ENCODE assay signal across 2 cellular contexts in the genomic region with DNA sequence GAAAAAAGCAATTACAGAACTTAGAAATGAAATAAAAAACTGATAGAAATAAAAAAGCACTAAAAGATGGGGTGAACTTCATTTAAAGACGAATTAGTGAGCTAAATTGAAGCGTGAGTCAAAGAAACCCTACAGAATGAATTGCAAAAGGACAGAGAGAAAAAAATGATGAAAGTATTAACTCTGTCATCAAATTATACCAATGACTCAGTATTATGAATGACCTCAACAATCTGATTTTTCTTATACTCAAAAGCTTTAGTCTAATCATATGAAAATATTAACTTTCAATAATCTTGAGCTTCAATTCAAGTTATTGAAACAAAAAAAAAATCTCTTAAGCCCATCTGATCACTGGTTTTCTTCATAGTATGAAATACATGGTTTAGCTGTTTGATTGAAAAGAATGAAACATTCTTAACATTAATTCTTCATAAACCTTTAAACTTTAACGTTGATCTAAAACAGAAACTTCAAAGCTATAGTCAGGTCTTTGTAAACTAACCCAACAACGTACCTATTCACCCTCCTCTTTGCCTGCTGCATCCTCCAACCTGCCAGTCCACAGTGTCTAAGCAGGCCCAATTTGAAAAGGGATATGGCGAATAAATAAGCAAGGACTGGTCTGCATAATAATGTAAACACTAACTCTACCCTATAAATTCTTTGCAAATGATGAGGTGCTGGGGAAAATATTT.
TF ChIP-seq lines count a peak whose summit lies in the region.

No MANE protein-coding gene starts in this region.

TF ChIP-seq in GM23338, 12 proteins besides CTCF, POLR2A, EP300 and RAD21 (continued from another document):
- TF ChIP-seq, protein P1, sequence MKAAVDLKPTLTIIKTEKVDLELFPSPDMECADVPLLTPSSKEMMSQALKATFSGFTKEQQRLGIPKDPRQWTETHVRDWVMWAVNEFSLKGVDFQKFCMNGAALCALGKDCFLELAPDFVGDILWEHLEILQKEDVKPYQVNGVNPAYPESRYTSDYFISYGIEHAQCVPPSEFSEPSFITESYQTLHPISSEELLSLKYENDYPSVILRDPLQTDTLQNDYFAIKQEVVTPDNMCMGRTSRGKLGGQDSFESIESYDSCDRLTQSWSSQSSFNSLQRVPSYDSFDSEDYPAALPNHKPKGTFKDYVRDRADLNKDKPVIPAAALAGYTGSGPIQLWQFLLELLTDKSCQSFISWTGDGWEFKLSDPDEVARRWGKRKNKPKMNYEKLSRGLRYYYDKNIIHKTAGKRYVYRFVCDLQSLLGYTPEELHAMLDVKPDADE (IDR thresholded peaks at IDR 0.05) = no peak
- no peak for TF ChIP-seq EZH2phosphoT487 (IDR thresholded peaks at IDR 0.05; ENCODE audit: unreplicated experiment)
- TF ChIP-seq, protein P2, sequence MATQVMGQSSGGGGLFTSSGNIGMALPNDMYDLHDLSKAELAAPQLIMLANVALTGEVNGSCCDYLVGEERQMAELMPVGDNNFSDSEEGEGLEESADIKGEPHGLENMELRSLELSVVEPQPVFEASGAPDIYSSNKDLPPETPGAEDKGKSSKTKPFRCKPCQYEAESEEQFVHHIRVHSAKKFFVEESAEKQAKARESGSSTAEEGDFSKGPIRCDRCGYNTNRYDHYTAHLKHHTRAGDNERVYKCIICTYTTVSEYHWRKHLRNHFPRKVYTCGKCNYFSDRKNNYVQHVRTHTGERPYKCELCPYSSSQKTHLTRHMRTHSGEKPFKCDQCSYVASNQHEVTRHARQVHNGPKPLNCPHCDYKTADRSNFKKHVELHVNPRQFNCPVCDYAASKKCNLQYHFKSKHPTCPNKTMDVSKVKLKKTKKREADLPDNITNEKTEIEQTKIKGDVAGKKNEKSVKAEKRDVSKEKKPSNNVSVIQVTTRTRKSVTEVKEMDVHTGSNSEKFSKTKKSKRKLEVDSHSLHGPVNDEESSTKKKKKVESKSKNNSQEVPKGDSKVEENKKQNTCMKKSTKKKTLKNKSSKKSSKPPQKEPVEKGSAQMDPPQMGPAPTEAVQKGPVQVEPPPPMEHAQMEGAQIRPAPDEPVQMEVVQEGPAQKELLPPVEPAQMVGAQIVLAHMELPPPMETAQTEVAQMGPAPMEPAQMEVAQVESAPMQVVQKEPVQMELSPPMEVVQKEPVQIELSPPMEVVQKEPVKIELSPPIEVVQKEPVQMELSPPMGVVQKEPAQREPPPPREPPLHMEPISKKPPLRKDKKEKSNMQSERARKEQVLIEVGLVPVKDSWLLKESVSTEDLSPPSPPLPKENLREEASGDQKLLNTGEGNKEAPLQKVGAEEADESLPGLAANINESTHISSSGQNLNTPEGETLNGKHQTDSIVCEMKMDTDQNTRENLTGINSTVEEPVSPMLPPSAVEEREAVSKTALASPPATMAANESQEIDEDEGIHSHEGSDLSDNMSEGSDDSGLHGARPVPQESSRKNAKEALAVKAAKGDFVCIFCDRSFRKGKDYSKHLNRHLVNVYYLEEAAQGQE (IDR thresholded peaks at IDR 0.05; ENCODE audit: unreplicated experiment) = no peak
- no peak for TF ChIP-seq NANOG (IDR thresholded peaks at IDR 0.05; ENCODE audit: borderline replicate concordance)
- TF ChIP-seq, protein P3, sequence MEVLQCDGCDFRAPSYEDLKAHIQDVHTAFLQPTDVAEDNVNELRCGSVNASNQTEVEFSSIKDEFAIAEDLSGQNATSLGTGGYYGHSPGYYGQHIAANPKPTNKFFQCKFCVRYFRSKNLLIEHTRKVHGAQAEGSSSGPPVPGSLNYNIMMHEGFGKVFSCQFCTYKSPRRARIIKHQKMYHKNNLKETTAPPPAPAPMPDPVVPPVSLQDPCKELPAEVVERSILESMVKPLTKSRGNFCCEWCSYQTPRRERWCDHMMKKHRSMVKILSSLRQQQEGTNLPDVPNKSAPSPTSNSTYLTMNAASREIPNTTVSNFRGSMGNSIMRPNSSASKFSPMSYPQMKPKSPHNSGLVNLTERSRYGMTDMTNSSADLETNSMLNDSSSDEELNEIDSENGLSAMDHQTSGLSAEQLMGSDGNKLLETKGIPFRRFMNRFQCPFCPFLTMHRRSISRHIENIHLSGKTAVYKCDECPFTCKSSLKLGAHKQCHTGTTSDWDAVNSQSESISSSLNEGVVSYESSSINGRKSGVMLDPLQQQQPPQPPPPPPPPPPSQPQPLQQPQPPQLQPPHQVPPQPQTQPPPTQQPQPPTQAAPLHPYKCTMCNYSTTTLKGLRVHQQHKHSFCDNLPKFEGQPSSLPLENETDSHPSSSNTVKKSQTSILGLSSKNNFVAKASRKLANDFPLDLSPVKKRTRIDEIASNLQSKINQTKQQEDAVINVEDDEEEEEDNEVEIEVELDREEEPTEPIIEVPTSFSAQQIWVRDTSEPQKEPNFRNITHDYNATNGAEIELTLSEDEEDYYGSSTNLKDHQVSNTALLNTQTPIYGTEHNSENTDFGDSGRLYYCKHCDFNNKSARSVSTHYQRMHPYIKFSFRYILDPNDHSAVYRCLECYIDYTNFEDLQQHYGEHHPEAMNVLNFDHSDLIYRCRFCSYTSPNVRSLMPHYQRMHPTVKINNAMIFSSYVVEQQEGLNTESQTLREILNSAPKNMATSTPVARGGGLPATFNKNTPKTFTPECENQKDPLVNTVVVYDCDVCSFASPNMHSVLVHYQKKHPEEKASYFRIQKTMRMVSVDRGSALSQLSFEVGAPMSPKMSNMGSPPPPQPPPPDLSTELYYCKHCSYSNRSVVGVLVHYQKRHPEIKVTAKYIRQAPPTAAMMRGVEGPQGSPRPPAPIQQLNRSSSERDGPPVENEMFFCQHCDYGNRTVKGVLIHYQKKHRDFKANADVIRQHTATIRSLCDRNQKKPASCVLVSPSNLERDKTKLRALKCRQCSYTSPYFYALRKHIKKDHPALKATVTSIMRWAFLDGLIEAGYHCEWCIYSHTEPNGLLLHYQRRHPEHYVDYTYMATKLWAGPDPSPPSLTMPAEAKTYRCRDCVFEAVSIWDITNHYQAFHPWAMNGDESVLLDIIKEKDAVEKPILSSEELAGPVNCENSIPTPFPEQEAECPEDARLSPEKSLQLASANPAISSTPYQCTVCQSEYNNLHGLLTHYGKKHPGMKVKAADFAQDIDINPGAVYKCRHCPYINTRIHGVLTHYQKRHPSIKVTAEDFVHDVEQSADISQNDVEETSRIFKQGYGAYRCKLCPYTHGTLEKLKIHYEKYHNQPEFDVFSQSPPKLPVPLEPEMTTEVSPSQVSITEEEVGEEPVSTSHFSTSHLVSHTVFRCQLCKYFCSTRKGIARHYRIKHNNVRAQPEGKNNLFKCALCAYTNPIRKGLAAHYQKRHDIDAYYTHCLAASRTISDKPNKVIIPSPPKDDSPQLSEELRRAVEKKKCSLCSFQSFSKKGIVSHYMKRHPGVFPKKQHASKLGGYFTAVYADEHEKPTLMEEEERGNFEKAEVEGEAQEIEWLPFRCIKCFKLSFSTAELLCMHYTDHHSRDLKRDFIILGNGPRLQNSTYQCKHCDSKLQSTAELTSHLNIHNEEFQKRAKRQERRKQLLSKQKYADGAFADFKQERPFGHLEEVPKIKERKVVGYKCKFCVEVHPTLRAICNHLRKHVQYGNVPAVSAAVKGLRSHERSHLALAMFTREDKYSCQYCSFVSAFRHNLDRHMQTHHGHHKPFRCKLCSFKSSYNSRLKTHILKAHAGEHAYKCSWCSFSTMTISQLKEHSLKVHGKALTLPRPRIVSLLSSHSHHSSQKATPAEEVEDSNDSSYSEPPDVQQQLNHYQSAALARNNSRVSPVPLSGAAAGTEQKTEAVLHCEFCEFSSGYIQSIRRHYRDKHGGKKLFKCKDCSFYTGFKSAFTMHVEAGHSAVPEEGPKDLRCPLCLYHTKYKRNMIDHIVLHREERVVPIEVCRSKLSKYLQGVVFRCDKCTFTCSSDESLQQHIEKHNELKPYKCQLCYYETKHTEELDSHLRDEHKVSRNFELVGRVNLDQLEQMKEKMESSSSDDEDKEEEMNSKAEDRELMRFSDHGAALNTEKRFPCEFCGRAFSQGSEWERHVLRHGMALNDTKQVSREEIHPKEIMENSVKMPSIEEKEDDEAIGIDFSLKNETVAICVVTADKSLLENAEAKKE (CRISPR knock-in tag; IDR thresholded peaks at IDR 0.05) = no peak
TF ChIP-seq in GM23338: peak in this region for 0.

TF ChIP-seq in WTC11, 78 proteins besides CTCF, POLR2A, EP300 and RAD21 (continued from another document):
- TF ChIP-seq OVOL2 (CRISPR knock-in tag; IDR thresholded peaks at IDR 0.05; ENCODE audit: borderline replicate concordance) = no peak
- TF ChIP-seq, protein P4, sequence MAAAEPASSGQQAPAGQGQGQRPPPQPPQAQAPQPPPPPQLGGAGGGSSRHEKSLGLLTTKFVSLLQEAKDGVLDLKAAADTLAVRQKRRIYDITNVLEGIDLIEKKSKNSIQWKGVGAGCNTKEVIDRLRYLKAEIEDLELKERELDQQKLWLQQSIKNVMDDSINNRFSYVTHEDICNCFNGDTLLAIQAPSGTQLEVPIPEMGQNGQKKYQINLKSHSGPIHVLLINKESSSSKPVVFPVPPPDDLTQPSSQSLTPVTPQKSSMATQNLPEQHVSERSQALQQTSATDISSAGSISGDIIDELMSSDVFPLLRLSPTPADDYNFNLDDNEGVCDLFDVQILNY (CRISPR knock-in tag; IDR thresholded peaks at IDR 0.05) = no peak
